Comparison of ENCODE assay signal across 28 cellular contexts in the genomic region with DNA sequence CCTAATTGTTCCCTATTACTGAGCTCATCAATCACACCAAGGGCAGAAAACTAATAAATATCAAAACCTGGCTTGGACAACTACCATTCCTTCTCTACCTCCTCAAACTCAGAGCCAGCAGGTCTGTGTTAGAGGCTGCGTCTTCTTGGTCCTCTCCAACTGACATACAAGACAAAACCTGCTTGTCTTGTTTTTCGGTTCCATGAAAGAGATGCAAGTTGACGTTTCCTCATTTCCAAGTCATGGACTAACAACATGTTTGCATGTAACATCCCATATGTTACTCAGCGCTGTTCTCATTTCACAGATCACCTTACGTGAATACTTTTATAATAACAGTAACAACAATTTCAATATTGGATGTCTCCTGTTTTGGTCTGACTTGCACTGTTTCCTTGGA.
"Had no signal": no experiment of that assay in that cellular context is flagged by ENCODE, and none has a peak within 500 bp of the region (broad histone marks: within the 10 kb centered on the region; RNA-seq: fewer than 3 reads in every experiment).

No MANE protein-coding gene starts in this region.

- H3K27ac ChIP-seq: adrenal gland, ascending aorta, breast epithelium, colonic mucosa, dorsolateral prefrontal cortex, left lung, neural progenitor cell, right lobe of liver, skin epidermis, thoracic aorta, upper lobe of left lung had no signal

- H3K9ac ChIP-seq: neural progenitor cell had no signal

- H3K27me3 ChIP-seq: ascending aorta, colonic mucosa, right lobe of liver, upper lobe of left lung had no signal

- H3K9me3 ChIP-seq: adrenal gland, ascending aorta, breast epithelium, colonic mucosa, left lung, right lobe of liver, thoracic aorta, upper lobe of left lung had no signal

- ATAC-seq: effector memory CD8-positive, alpha-beta T cell; left lung; right lobe of liver; stimulated activated naive B cell treated with anti-CD40 and anti-IgM and Interleukin-4, amounts not matched to agents 10 μg/mL and 1 μg/mL and 100 μg/mL, for 72 hours; T-helper 17 cell had no signal

- H2AFZ ChIP-seq: neural progenitor cell had no signal

- H3K4me2 ChIP-seq: neural progenitor cell had no signal

- H3K4me1 ChIP-seq: adrenal gland, ascending aorta, breast epithelium, colonic mucosa, left lung, neural progenitor cell, right lobe of liver, upper lobe of left lung had no signal

- DNase-seq: activated CD4-positive, alpha-beta T cell treated with anti-CD3 and anti-CD28 coated beads for 4 hours; activated CD4-positive, alpha-beta T cell treated with anti-CD3 and anti-CD28 coated beads, Interleukin-2, amount 50 U/mL, for 48 hours; activated CD4-positive, CD25-positive, alpha-beta regulatory T cell; activated CD8-positive, alpha-beta memory T cell treated with anti-CD3 and anti-CD28 coated beads, Interleukin-2, amount 50 U/mL, for 48 hours; activated effector memory CD4-positive, alpha-beta T cell treated with anti-CD3 and anti-CD28 coated beads, Interleukin-2, amount 50 U/mL, for 16 hours; activated naive CD4-positive, alpha-beta T cell treated with anti-CD3 and anti-CD28 coated beads, Interleukin-2, amount 50 U/mL, for 16 hours; activated T-cell treated with anti-CD3 and anti-CD28 coated beads, Interleukin-2, amount 50 U/mL, for 72 hours; adrenal gland; colonic mucosa; dorsolateral prefrontal cortex; effector memory CD8-positive, alpha-beta T cell; kidney glomerular epithelial cell; left lung; naive thymus-derived CD8-positive, alpha-beta T cell; posterior cingulate gyrus; right lobe of liver; stimulated activated CD4-positive, alpha-beta T cell treated with anti-CD3 and anti-CD28 coated beads, Interleukin-2, amount 100 ng/mL, for 24 hours; stimulated activated CD8-positive, alpha-beta memory T cell treated with anti-CD3 and anti-CD28 coated beads, Interleukin-4, amount 100 ng/mL, for 48 hours; stimulated activated naive B cell treated with anti-CD40 and anti-IgM and Interleukin-4, amounts not matched to agents 10 μg/mL and 1 μg/mL and 100 μg/mL, for 72 hours; SW 1271; T-helper 17 cell; upper lobe of left lung had no signal

- H3K4me3 ChIP-seq: adrenal gland, ascending aorta, breast epithelium, colonic mucosa, dorsolateral prefrontal cortex, left lung, lung, neural progenitor cell, right lobe of liver, skin epidermis, thoracic aorta, upper lobe of left lung had no signal

- H3K36me3 ChIP-seq: ascending aorta, breast epithelium, colonic mucosa, left lung, neural progenitor cell, right lobe of liver, thoracic aorta, upper lobe of left lung had no signal
